9 cellular contexts compared by ENCODE assay signal in the genomic region with DNA sequence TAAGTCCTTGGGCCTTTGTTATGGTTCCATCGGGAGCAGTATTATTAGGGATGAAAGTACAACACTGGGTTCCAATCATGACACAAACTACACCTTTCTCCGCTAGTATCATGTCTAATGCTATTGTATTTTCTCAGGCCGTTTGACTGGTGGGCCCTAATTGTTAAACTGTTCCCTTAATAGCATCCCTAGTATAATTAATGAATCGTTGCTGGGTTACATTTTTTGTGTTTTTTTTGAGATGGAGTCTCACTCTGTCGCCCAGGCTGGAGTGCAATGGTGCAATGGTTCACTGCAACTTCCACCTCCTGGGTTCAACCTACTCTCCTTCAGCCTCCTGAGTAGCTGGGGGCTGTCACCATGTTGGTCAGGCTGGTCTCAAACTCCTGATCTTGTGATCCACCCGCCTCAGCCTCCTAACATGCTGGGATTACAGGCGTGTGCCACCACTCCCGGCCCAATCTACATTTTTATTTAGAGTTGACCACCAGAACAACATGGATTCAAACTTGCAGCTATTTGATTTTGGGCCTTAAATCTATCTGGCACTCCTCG. TPM values are rescaled to one million over a fixed set of nuclear protein-coding genes. Genes with fewer than 3 reads are reported as not detected.
DNase-seq lines count a peak whose midpoint lies in the region; ATAC-seq, FAIRE-seq and TF ChIP-seq lines count a peak whose summit lies in the region.
"Had no signal": no experiment of that assay in that cellular context is flagged by ENCODE, and none has a peak within 500 bp of the region (broad histone marks: within the 10 kb centered on the region; RNA-seq: fewer than 3 reads in every experiment).

No MANE protein-coding gene starts in this region.

- peaks cover 84% of the 10 kb centered on the region for H4K20me1 ChIP-seq in BLaER1

- DNase-seq in HL-60 (ENCODE audit: low read depth in 1 of 2, low spot score in 1 of 2) = no peak
- no peak for DNase-seq in astrocyte of the spinal cord (ENCODE audit: low read depth, low spot score)
- peak; percentile 22 for DNase-seq in mesenteric fat pad (ENCODE audit: low spot score)
- DNase-seq in COLO829 (ENCODE audit: low spot score) = no peak
- no peak for DNase-seq in urothelium cell line (ENCODE audit: low spot score)

- H3K27ac ChIP-seq in BLaER1 (peak overlapping the region; percentile 97; the same call in 1 of the 2 replicates), HL-60 (replicated peaks) (peak overlapping the region; percentile 96)

- no peaks in the 10 kb centered on the region for H3K27me3 ChIP-seq in BLaER1
- H3K27me3 ChIP-seq in HL-60 (ENCODE audit: insufficient read depth, poor library complexity, severe bottlenecking) = no peaks in the 10 kb centered on the region

- in situ Hi-C loops in astrocyte of the spinal cord (cut with HindIII; ENCODE audit: low sequenced_read_pairs) = no loop called here

- peak overlapping the region; percentile 89 for H3K4me2 ChIP-seq in BLaER1

- H3K4me3 ChIP-seq in BLaER1 = peak overlapping the region; percentile 82
- H3K4me3 ChIP-seq in HL-60 (replicated peaks; ENCODE audit: insufficient read depth, low read length) = peak overlapping the region; percentile 50
- H3K4me3 ChIP-seq in astrocyte of the spinal cord (ENCODE audit: low read depth, low read length) = peak overlapping the region; percentile 97
- H3K4me3 ChIP-seq: lung had no signal

- H3K4me1 ChIP-seq in BLaER1 = peaks cover 48% of the 10 kb centered on the region

- H3K36me3 ChIP-seq in BLaER1 = peaks cover 82% of the 10 kb centered on the region

- TF ChIP-seq CTCF in HL-60 (IDR thresholded peaks at IDR 0.05; ENCODE audit: insufficient read depth, low read length) = no peak
- TF ChIP-seq CTCF in astrocyte of the spinal cord (IDR thresholded peaks at IDR 0.05; ENCODE audit: low read depth, low read length) = no peak

- ATAC-seq in GM18861 (IDR thresholded peaks at IDR 0.05; ENCODE audit: unreplicated experiment) (no peak), HG02885 (IDR thresholded peaks at IDR 0.05; ENCODE audit: poor library complexity, unreplicated experiment) (no peak)

- FAIRE-seq in urothelium cell line (lab: Jason Lieb, UNC) = no peak

- H3K9ac ChIP-seq in BLaER1 = peak overlapping the region; percentile 6; the same call in 1 of the 2 replicates

- H3K9me3 ChIP-seq in BLaER1 = peaks cover 77% of the 10 kb centered on the region

RNA-seq across cellular contexts. Expression of a gene that starts 4.1 kb away (rescaled TPM):
- 43.4 TPM for total RNA-seq in mesenteric fat pad
